In the genomic region with DNA sequence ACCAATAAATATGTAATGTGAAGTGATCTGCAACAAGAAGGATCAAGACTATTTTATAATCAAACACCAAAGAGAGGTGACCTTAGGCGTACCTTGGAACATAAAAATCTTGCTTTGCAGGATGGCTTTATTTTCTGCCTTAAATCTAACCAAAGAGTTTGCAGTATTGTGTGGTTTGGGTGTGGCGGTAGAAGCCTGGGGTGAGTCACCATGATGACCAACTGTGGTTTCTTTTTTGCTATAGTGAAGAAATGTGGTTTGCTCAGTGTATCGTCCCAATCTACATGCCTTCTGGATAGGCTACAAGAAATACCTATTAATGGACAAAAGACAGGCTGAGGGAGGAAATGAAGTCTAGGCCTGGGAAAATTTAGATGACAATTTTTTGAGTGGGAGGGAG, we compare ENCODE assay signal across 8 cellular contexts. TPM values are rescaled to one million over a fixed set of nuclear protein-coding genes. Genes with fewer than 3 reads are reported as not detected.
DNase-seq lines count a peak whose midpoint lies in the region; ATAC-seq and TF ChIP-seq lines count a peak whose summit lies in the region.

No MANE protein-coding gene starts in this region.

- peak; percentile 57 for ATAC-seq in GM21576 (IDR thresholded peaks at IDR 0.05; ENCODE audit: unreplicated experiment)
- ATAC-seq in sciatic nerve = no peak

- WGBS in testis, 2 donors = 84 to 85% methylated on average over 3 of the region's 3 CpGs

- H3K27ac ChIP-seq in testis = no peak overlapping the region

- intact Hi-C loops in activated CD4-positive, alpha-beta T cell treated with anti-CD3 and anti-CD28 coated beads, Interleukin-2, amount 10 ng/mL, durations not matched to agents 24 days and 14 days (cut with micrococcal nuclease) = no loop called here
- intact Hi-C loops in sciatic nerve (cut with DNase I) = no loop called here
- intact Hi-C loops in testis (cut with DNase I; ENCODE audit: low total_unique reads) = no loop called here

- H3K4me3 ChIP-seq in fibroblast of mammary gland (ENCODE audit: control insufficient read depth, low read depth, low read length) = no peak overlapping the region
- no peak overlapping the region for H3K4me3 ChIP-seq in testis

- peak overlapping the region; percentile 23 for H3K27ac Mint-ChIP-seq in activated CD4-positive, alpha-beta T cell treated with anti-CD3 and anti-CD28 coated beads, Interleukin-2, amount 10 ng/mL, durations not matched to agents 24 days and 14 days

- H3K9me3 Mint-ChIP-seq in activated CD4-positive, alpha-beta T cell treated with anti-CD3 and anti-CD28 coated beads, Interleukin-2, amount 10 ng/mL, durations not matched to agents 24 days and 14 days = no peaks in the 10 kb centered on the region

- peaks cover 5% of the 10 kb centered on the region for H3K4me1 ChIP-seq in testis

- H3K27me3 ChIP-seq in testis = no peaks in the 10 kb centered on the region

- DNase-seq in GM04504 (ENCODE audit: low read depth) = peak; percentile 84
- DNase-seq in HT1080 (ENCODE audit: low read depth) = peak; percentile 99
- peak; percentile 85 for DNase-seq in activated CD4-positive, alpha-beta T cell treated with anti-CD3 and anti-CD28 coated beads, Interleukin-2, amount 10 ng/mL, durations not matched to agents 24 days and 14 days
- peak; percentile 96 for DNase-seq in fibroblast of mammary gland (ENCODE audit: low read depth)
- peak; percentile 89 for DNase-seq in stromal cell of bone marrow (ENCODE audit: low read depth)
- DNase-seq in sciatic nerve (ENCODE audit: low spot score) = no peak
- DNase-seq in testis = no peak

- H3K27me3 Mint-ChIP-seq in activated CD4-positive, alpha-beta T cell treated with anti-CD3 and anti-CD28 coated beads, Interleukin-2, amount 10 ng/mL, durations not matched to agents 24 days and 14 days = peaks cover 48% of the 10 kb centered on the region

- TF ChIP-seq CTCF in fibroblast of mammary gland (conservative IDR thresholded peaks at IDR 0.05; ENCODE audit: control insufficient read depth, insufficient read depth, low read depth, low read length) (no peak), testis (IDR thresholded peaks at IDR 0.05) (no peak)

- no peaks in the 10 kb centered on the region for H3K36me3 Mint-ChIP-seq in activated CD4-positive, alpha-beta T cell treated with anti-CD3 and anti-CD28 coated beads, Interleukin-2, amount 10 ng/mL, durations not matched to agents 24 days and 14 days (ENCODE audit: low read depth)

- H3K36me3 ChIP-seq in testis (ENCODE audit: low read depth, missing control alignments) = no peaks in the 10 kb centered on the region

- no peaks in the 10 kb centered on the region for H3K9me3 ChIP-seq in testis

- H3K4me3 Mint-ChIP-seq in activated CD4-positive, alpha-beta T cell treated with anti-CD3 and anti-CD28 coated beads, Interleukin-2, amount 10 ng/mL, durations not matched to agents 24 days and 14 days = peak overlapping the region; percentile 33

- TF ChIP-seq POLR2A in testis (IDR thresholded peaks at IDR 0.05) = no peak

- H3K4me1 Mint-ChIP-seq in activated CD4-positive, alpha-beta T cell treated with anti-CD3 and anti-CD28 coated beads, Interleukin-2, amount 10 ng/mL, durations not matched to agents 24 days and 14 days = peaks cover 47% of the 10 kb centered on the region

RNA-seq across cellular contexts. Expression of a gene that starts 5.1 kb away (rescaled TPM):
- 110 and 123 TPM in 2 replicates for total RNA-seq in HT1080 (2014; rRNA removed; shearing (Covaris generic))
- 133 and 171 TPM in 2 replicates for polyA plus RNA-seq in HT1080 (2015; cell fraction: cytosol; rRNA removed)
- polyA plus RNA-seq in HT1080 (2015; cell fraction: nucleus; rRNA removed) = 177 and 204 TPM in 2 replicates
- 99.3 and 104 TPM in 2 replicates for total RNA-seq in activated CD4-positive, alpha-beta T cell treated with anti-CD3 and anti-CD28 coated beads, Interleukin-2, amount 10 ng/mL, durations not matched to agents 24 days and 14 days
- total RNA-seq in sciatic nerve (295 TPM), testis (100 to 1,000 TPM; 241 to 260 TPM)
- polyA plus RNA-seq in testis (ENCODE audit: insufficient read depth, low read depth, low replicate concordance) = 195 TPM

Comparison
In these comparisons a context has a peak if more than half of its experiments do, and no peak if none do; other contexts are left out.
1. DNase-seq: peak in GM04504 (single experiment), HT1080 (single experiment), activated CD4-positive, alpha-beta T cell treated with anti-CD3 and anti-CD28 coated beads, Interleukin-2, amount 10 ng/mL, durations not matched to agents 24 days and 14 days (single experiment), fibroblast of mammary gland (single experiment) and stromal cell of bone marrow (single experiment); none in sciatic nerve (single experiment) and testis (single experiment).